39 cellular contexts compared by ENCODE assay signal in genomic region chr2:21018290-21018689, GRCh38. TPM values are rescaled to one million over a fixed set of nuclear protein-coding genes. Genes with fewer than 3 reads are reported as not detected.
"Had no signal": no experiment of that assay in that cellular context is flagged by ENCODE, and none has a peak within 500 bp of the region (broad histone marks: within the 10 kb centered on the region; RNA-seq: fewer than 3 reads in every experiment).

No MANE protein-coding gene starts in this region.

- H3K9me3 ChIP-seq: MG63 had no signal

- H3K27ac ChIP-seq: KMS-11 had no signal

- H3K9ac ChIP-seq: KMS-11 had no signal

- DNase-seq: Karpas-422, Kasumi-1, MG63, MM.1S, MV-4-11, NCI-H1048, NCI-H1092, NCI-H1092 treated with DMSO at 0.1 percent for 48 hours, NCI-H1105, NCI-H1105 treated with DMSO at 0.1 percent for 48 hours, NCI-H1417, NCI-H1417 treated with DMSO at 0.1 percent for 48 hours, NCI-H1436, NCI-H1436 treated with DMSO at 0.1 percent for 48 hours, NCI-H146, NCI-H1694, NCI-H1694 treated with DMSO at 0.1 percent for 48 hours, NCI-H187 treated with DMSO at 0.1 percent for 48 hours, NCI-H1930, NCI-H2029, NCI-H2029 treated with DMSO at 0.1 percent for 48 hours, NCI-H2081, NCI-H2081 treated with DMSO at 0.1 percent for 48 hours, NCI-H2107, NCI-H2171, NCI-H2171 treated with DMSO at 0.1 percent for 48 hours, NCI-H2227 treated with DMSO at 0.1 percent for 48 hours, NCI-H226, NCI-H345, NCI-H446, NCI-H446 treated with DMSO at 0.1 percent for 48 hours, NCI-H510A, NCI-H510A treated with DMSO at 0.1 percent for 48 hours, NCI-H524 had no signal

- H3K36me3 ChIP-seq: MG63 had no signal

- H3K4me3 ChIP-seq: MG63 had no signal

- H3K4me2 ChIP-seq: KMS-11 had no signal

RNA-seq across cellular contexts. Expression of gene APOB, which starts 25.6 kb away (rescaled TPM):
- total RNA-seq: LHCN-M2, M059J, MCF 10A, NCI-H460 had no signal
